In the genomic region with DNA sequence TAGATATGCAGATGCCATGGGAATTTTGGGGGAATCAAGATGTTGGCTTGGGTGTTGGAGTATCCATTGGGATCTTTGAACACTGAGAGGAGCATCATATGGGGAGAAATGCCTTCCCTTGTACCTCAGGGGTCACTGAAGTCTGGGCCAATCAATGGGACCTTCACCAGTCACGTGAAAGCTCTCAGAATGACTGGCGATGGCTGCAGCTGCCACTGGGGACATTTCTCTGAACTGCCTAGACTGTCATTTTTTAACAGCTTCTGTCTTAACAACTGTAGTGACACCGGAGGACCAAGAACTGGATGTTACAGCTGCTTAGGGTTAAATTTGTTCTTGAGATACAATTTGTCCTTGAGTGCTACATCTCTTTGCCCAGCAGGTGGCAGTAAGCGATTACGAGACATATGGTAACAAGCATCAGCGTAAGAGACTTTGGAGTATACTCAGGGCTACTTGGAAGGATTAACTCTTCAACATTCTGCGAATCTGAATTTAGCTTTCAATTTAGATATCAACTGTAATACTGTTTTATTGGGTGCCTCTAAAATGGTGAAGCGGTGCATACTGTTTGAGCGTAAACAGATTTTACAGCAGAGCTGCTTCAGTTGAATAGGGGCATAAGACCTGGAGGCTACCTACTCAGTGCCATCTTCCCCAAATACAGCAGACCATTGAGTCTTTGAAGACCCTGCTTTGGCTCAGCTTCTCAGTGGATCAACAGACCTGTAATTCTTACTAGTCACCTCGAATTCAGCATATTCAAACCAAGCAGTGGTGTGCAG, we compare ENCODE assay signal across 2 cellular contexts.
TF ChIP-seq lines count a peak whose summit lies in the region.

No MANE protein-coding gene starts in this region.

TF ChIP-seq in GM23338, 12 proteins besides CTCF, POLR2A, EP300 and RAD21:
- TF ChIP-seq POLR2AphosphoS5 (IDR thresholded peaks at IDR 0.05; ENCODE audit: low read depth), result peak; percentile 8; the same call in 1 of the 2 replicates
- TF ChIP-seq, protein P1, sequence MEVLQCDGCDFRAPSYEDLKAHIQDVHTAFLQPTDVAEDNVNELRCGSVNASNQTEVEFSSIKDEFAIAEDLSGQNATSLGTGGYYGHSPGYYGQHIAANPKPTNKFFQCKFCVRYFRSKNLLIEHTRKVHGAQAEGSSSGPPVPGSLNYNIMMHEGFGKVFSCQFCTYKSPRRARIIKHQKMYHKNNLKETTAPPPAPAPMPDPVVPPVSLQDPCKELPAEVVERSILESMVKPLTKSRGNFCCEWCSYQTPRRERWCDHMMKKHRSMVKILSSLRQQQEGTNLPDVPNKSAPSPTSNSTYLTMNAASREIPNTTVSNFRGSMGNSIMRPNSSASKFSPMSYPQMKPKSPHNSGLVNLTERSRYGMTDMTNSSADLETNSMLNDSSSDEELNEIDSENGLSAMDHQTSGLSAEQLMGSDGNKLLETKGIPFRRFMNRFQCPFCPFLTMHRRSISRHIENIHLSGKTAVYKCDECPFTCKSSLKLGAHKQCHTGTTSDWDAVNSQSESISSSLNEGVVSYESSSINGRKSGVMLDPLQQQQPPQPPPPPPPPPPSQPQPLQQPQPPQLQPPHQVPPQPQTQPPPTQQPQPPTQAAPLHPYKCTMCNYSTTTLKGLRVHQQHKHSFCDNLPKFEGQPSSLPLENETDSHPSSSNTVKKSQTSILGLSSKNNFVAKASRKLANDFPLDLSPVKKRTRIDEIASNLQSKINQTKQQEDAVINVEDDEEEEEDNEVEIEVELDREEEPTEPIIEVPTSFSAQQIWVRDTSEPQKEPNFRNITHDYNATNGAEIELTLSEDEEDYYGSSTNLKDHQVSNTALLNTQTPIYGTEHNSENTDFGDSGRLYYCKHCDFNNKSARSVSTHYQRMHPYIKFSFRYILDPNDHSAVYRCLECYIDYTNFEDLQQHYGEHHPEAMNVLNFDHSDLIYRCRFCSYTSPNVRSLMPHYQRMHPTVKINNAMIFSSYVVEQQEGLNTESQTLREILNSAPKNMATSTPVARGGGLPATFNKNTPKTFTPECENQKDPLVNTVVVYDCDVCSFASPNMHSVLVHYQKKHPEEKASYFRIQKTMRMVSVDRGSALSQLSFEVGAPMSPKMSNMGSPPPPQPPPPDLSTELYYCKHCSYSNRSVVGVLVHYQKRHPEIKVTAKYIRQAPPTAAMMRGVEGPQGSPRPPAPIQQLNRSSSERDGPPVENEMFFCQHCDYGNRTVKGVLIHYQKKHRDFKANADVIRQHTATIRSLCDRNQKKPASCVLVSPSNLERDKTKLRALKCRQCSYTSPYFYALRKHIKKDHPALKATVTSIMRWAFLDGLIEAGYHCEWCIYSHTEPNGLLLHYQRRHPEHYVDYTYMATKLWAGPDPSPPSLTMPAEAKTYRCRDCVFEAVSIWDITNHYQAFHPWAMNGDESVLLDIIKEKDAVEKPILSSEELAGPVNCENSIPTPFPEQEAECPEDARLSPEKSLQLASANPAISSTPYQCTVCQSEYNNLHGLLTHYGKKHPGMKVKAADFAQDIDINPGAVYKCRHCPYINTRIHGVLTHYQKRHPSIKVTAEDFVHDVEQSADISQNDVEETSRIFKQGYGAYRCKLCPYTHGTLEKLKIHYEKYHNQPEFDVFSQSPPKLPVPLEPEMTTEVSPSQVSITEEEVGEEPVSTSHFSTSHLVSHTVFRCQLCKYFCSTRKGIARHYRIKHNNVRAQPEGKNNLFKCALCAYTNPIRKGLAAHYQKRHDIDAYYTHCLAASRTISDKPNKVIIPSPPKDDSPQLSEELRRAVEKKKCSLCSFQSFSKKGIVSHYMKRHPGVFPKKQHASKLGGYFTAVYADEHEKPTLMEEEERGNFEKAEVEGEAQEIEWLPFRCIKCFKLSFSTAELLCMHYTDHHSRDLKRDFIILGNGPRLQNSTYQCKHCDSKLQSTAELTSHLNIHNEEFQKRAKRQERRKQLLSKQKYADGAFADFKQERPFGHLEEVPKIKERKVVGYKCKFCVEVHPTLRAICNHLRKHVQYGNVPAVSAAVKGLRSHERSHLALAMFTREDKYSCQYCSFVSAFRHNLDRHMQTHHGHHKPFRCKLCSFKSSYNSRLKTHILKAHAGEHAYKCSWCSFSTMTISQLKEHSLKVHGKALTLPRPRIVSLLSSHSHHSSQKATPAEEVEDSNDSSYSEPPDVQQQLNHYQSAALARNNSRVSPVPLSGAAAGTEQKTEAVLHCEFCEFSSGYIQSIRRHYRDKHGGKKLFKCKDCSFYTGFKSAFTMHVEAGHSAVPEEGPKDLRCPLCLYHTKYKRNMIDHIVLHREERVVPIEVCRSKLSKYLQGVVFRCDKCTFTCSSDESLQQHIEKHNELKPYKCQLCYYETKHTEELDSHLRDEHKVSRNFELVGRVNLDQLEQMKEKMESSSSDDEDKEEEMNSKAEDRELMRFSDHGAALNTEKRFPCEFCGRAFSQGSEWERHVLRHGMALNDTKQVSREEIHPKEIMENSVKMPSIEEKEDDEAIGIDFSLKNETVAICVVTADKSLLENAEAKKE (CRISPR knock-in tag; IDR thresholded peaks at IDR 0.05), result no peak

TF ChIP-seq in K562, 482 proteins besides CTCF, POLR2A, EP300 and RAD21:
- TF ChIP-seq JUND (IDR thresholded peaks at IDR 0.05; ENCODE audit: borderline replicate concordance, low read depth, low read length), result peak; percentile 27; the same call in 1 of the 2 replicates
- TF ChIP-seq JUND (tag; IDR thresholded peaks at IDR 0.05; ENCODE audit: borderline replicate concordance, low read depth, low read length), result no peak
- TF ChIP-seq, protein P2, sequence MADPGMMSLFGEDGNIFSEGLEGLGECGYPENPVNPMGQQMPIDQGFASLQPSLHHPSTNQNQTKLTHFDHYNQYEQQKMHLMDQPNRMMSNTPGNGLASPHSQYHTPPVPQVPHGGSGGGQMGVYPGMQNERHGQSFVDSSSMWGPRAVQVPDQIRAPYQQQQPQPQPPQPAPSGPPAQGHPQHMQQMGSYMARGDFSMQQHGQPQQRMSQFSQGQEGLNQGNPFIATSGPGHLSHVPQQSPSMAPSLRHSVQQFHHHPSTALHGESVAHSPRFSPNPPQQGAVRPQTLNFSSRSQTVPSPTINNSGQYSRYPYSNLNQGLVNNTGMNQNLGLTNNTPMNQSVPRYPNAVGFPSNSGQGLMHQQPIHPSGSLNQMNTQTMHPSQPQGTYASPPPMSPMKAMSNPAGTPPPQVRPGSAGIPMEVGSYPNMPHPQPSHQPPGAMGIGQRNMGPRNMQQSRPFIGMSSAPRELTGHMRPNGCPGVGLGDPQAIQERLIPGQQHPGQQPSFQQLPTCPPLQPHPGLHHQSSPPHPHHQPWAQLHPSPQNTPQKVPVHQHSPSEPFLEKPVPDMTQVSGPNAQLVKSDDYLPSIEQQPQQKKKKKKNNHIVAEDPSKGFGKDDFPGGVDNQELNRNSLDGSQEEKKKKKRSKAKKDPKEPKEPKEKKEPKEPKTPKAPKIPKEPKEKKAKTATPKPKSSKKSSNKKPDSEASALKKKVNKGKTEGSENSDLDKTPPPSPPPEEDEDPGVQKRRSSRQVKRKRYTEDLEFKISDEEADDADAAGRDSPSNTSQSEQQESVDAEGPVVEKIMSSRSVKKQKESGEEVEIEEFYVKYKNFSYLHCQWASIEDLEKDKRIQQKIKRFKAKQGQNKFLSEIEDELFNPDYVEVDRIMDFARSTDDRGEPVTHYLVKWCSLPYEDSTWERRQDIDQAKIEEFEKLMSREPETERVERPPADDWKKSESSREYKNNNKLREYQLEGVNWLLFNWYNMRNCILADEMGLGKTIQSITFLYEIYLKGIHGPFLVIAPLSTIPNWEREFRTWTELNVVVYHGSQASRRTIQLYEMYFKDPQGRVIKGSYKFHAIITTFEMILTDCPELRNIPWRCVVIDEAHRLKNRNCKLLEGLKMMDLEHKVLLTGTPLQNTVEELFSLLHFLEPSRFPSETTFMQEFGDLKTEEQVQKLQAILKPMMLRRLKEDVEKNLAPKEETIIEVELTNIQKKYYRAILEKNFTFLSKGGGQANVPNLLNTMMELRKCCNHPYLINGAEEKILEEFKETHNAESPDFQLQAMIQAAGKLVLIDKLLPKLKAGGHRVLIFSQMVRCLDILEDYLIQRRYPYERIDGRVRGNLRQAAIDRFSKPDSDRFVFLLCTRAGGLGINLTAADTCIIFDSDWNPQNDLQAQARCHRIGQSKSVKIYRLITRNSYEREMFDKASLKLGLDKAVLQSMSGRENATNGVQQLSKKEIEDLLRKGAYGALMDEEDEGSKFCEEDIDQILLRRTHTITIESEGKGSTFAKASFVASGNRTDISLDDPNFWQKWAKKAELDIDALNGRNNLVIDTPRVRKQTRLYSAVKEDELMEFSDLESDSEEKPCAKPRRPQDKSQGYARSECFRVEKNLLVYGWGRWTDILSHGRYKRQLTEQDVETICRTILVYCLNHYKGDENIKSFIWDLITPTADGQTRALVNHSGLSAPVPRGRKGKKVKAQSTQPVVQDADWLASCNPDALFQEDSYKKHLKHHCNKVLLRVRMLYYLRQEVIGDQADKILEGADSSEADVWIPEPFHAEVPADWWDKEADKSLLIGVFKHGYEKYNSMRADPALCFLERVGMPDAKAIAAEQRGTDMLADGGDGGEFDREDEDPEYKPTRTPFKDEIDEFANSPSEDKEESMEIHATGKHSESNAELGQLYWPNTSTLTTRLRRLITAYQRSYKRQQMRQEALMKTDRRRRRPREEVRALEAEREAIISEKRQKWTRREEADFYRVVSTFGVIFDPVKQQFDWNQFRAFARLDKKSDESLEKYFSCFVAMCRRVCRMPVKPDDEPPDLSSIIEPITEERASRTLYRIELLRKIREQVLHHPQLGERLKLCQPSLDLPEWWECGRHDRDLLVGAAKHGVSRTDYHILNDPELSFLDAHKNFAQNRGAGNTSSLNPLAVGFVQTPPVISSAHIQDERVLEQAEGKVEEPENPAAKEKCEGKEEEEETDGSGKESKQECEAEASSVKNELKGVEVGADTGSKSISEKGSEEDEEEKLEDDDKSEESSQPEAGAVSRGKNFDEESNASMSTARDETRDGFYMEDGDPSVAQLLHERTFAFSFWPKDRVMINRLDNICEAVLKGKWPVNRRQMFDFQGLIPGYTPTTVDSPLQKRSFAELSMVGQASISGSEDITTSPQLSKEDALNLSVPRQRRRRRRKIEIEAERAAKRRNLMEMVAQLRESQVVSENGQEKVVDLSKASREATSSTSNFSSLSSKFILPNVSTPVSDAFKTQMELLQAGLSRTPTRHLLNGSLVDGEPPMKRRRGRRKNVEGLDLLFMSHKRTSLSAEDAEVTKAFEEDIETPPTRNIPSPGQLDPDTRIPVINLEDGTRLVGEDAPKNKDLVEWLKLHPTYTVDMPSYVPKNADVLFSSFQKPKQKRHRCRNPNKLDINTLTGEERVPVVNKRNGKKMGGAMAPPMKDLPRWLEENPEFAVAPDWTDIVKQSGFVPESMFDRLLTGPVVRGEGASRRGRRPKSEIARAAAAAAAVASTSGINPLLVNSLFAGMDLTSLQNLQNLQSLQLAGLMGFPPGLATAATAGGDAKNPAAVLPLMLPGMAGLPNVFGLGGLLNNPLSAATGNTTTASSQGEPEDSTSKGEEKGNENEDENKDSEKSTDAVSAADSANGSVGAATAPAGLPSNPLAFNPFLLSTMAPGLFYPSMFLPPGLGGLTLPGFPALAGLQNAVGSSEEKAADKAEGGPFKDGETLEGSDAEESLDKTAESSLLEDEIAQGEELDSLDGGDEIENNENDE (IDR thresholded peaks at IDR 0.05; ENCODE audit: low read depth, low read length), result no peak
- peak; percentile 49; the same call in 1 of the 2 replicates for TF ChIP-seq SMC3 (conservative IDR thresholded peaks at IDR 0.05; ENCODE audit: insufficient read depth, low read depth, low read length)
